Comparison of ENCODE assay signal across 20 cellular contexts in the genomic region with DNA sequence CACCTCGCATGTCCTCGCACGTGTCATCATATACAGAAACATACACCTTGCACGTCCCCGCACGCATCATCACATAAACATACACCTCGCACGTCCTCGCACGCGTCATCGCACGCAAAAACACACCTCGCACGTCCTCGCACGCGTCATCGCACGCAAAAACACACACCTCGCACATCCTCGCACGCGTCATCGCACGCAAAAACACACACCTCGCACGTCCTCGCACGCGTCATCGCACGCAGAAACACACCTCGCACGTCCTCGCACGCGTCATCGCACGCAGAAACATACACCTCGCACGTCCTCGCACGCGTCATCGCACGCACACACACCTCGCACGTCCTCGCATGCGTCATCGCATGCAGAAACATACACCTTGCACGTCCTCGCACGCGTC. TPM values are rescaled to one million over a fixed set of nuclear protein-coding genes. Genes with fewer than 3 reads are reported as not detected.
DNase-seq lines count a peak whose midpoint lies in the region; ATAC-seq, FAIRE-seq and TF ChIP-seq lines count a peak whose summit lies in the region.
"Had no signal": no experiment of that assay in that cellular context is flagged by ENCODE, and none has a peak within 500 bp of the region (broad histone marks: within the 10 kb centered on the region; RNA-seq: fewer than 3 reads in every experiment).

No MANE protein-coding gene starts in this region.

- ATAC-seq in GM12878: no peak
- ATAC-seq in esophagus mucosa: no peak
- no peak for ATAC-seq in GM21529 (IDR thresholded peaks at IDR 0.05; ENCODE audit: unreplicated experiment)
- no peak for ATAC-seq in GM21737 (IDR thresholded peaks at IDR 0.05; ENCODE audit: unreplicated experiment)
- ATAC-seq: HepG2 had no signal

- H3K27ac ChIP-seq in GM12878 (ENCODE audit: control insufficient read depth, insufficient read depth): no peak overlapping the region
- H3K27ac ChIP-seq: GM23248 had no signal

- H3K27me3 ChIP-seq in GM12878 (replicated peaks in 1 of 2; ENCODE audit: control insufficient read depth in 2 of 2, insufficient read depth in 2 of 2, low read length in 1 of 2): no peaks in the 10 kb centered on the region
- H3K27me3 ChIP-seq: BE2C had no signal

- TF ChIP-seq POLR2A in GM12892 (IDR thresholded peaks at IDR 0.05; ENCODE audit: low read depth, low read length): no peak
- no peak for TF ChIP-seq POLR2A in GM12878 (IDR thresholded peaks at IDR 0.05; ENCODE audit: low read depth, low read length)

- H3K36me3 ChIP-seq in GM12878 (ENCODE audit: control insufficient read depth in 2 of 2, insufficient read depth in 2 of 2, low read length in 1 of 2): no peaks in the 10 kb centered on the region; a peak in 1 of 4 replicates

- H3K36me3 Mint-ChIP-seq in glutamatergic neuron (ENCODE audit: unreplicated experiment) (peaks cover 22% of the 10 kb centered on the region), progenitor cell of endocrine pancreas (ENCODE audit: insufficient read depth) (peaks cover 4% of the 10 kb centered on the region), endothelial cell (ENCODE audit: low read depth, unreplicated experiment) (peaks cover 12% of the 10 kb centered on the region)

- H3K9me3 Mint-ChIP-seq in glutamatergic neuron (ENCODE audit: unreplicated experiment) (peaks cover 43% of the 10 kb centered on the region), progenitor cell of endocrine pancreas (ENCODE audit: low read depth) (peaks cover 6% of the 10 kb centered on the region), endothelial cell (ENCODE audit: unreplicated experiment) (no peaks in the 10 kb centered on the region)
- H3K9me3 Mint-ChIP-seq: CD4-positive, alpha-beta T cell had no signal

- POLR2A ChIA-PET in GM12878 (lab: Charles Lee): no interaction called here

- WGBS in GM12878 (ENCODE audit: insufficient coverage, insufficient replicate concordance, low lambda C conversion rate, missing lambda C conversion rate): 88% methylated on average over 55 of the region's 56 CpGs

- DNase-seq in GM12892 (ENCODE audit: insufficient read length) (no peak), GM12878 (ENCODE audit: low read depth, low spot score) (no peak), glutamatergic neuron (no peak), progenitor cell of endocrine pancreas (ENCODE audit: low spot score, unreplicated experiment) (no peak), endothelial cell (ENCODE audit: low spot score) (no peak)
- DNase-seq: ACHN; BE2C; C1 segment of cervical spinal cord; Caco-2; CD4-positive, alpha-beta T cell; GM23248; H7; KBM-7 had no signal

- no TSS peak for BruUV-seq in GM12878 (replicated peaks; lab: Mats Ljungman, UMichigan)

- no peak overlapping the region for H2AFZ ChIP-seq in GM12878 (ENCODE audit: control insufficient read depth, low read depth, low read length)
- H2AFZ ChIP-seq: GM23248 had no signal

- H3K27me3 Mint-ChIP-seq in glutamatergic neuron (ENCODE audit: unreplicated experiment) (peaks cover 38% of the 10 kb centered on the region), progenitor cell of endocrine pancreas (no peaks in the 10 kb centered on the region), endothelial cell (ENCODE audit: unreplicated experiment) (peaks cover 7% of the 10 kb centered on the region)
- H3K27me3 Mint-ChIP-seq: CD4-positive, alpha-beta T cell had no signal

- no peak for TF ChIP-seq EP300 in GM12878 (IDR thresholded peaks at IDR 0.05; ENCODE audit: borderline replicate concordance in 1 of 2, control insufficient read depth in 1 of 2, low read depth in 2 of 2, low read length in 2 of 2)

- H3K4me1 Mint-ChIP-seq in glutamatergic neuron (ENCODE audit: low read depth, unreplicated experiment) (peaks cover 82% of the 10 kb centered on the region), progenitor cell of endocrine pancreas (ENCODE audit: low read depth) (no peaks in the 10 kb centered on the region), endothelial cell (ENCODE audit: unreplicated experiment) (peaks cover 1% of the 10 kb centered on the region)

- SMC1A ChIA-PET in GM12878 (lab: Charles Lee; ENCODE audit: uncharacterized antibody, unreplicated experiment): no interaction called here

- RAD21 ChIA-PET in GM12878 (lab: Charles Lee; ENCODE audit: unreplicated experiment): no interaction called here

- no peaks in the 10 kb centered on the region for H3K79me2 ChIP-seq in GM12878 (ENCODE audit: control insufficient read depth, insufficient read depth, low read length)

- H3K9ac ChIP-seq in GM12878 (ENCODE audit: control insufficient read depth, insufficient read depth, low read length): no peak overlapping the region
- H3K9ac ChIP-seq: GM23248 had no signal

- H3K4me1 ChIP-seq in GM12878 (ENCODE audit: control insufficient read depth, insufficient read depth, low read length): no peaks in the 10 kb centered on the region
- H3K4me1 ChIP-seq: Caco-2 had no signal

- CTCF ChIA-PET in GM12878 (lab: Yijun Ruan, JAX): no interaction called here

- TF ChIP-seq CTCF in GM12878 (IDR thresholded peaks at IDR 0.05 in 2 of 3, conservative IDR thresholded peaks at IDR 0.05 in 1 of 3; ENCODE audit: control insufficient read depth in 2 of 3, extremely low read depth in 1 of 3, insufficient read depth in 1 of 3, low read depth in 3 of 3, low read length in 3 of 3) (no peak), glutamatergic neuron (IDR thresholded peaks at IDR 0.05; ENCODE audit: partially characterized antibody, unreplicated experiment) (no peak), progenitor cell of endocrine pancreas (IDR thresholded peaks at IDR 0.05; ENCODE audit: unreplicated experiment) (no peak), endothelial cell (IDR thresholded peaks at IDR 0.05; ENCODE audit: unreplicated experiment) (no peak)

- H3K27ac Mint-ChIP-seq in glutamatergic neuron (ENCODE audit: unreplicated experiment) (peak overlapping the region; percentile 62), progenitor cell of endocrine pancreas (peak overlapping the region; percentile 7), endothelial cell (ENCODE audit: unreplicated experiment) (no peak overlapping the region)
- H3K27ac Mint-ChIP-seq: CD4-positive, alpha-beta T cell; IgD-negative memory B cell had no signal

- in situ Hi-C loops in GM12878 (cut with MboI): no loop called here

- H3K4me2 ChIP-seq in GM12878 (ENCODE audit: control insufficient read depth, insufficient read depth): no peak overlapping the region

- H3K4me3 Mint-ChIP-seq in glutamatergic neuron (ENCODE audit: unreplicated experiment) (peak overlapping the region; percentile 67), progenitor cell of endocrine pancreas (ENCODE audit: low read depth) (no peak overlapping the region), endothelial cell (ENCODE audit: unreplicated experiment) (no peak overlapping the region)
- H3K4me3 Mint-ChIP-seq: CD4-positive, alpha-beta T cell had no signal

- intact Hi-C loops in GM12878 (cut with micrococcal nuclease; ENCODE audit: unreplicated experiment): no loop called here

- no peaks in the 10 kb centered on the region for H4K20me1 ChIP-seq in GM12878 (ENCODE audit: control insufficient read depth, insufficient read depth)

- FAIRE-seq in GM12892 (lab: Jason Lieb, UNC): peak; percentile 61
- no peak for FAIRE-seq in GM12878 (lab: Jason Lieb, UNC)
- FAIRE-seq: A204.1, G401.6, HepG2 had no signal

- H3K9me3 ChIP-seq in GM12878 (replicated peaks; ENCODE audit: control insufficient read depth, insufficient read depth, low read length): no peaks in the 10 kb centered on the region
- H3K9me3 ChIP-seq: BE2C had no signal

- TF ChIP-seq RAD21 in GM12878 (IDR thresholded peaks at IDR 0.05; ENCODE audit: insufficient read depth, low read depth, low read length): no peak

- no peak overlapping the region for H3K4me3 ChIP-seq in GM12878
- H3K4me3 ChIP-seq: GM23248 had no signal

TF ChIP-seq in GM12878, 131 proteins besides CTCF, POLR2A, EP300 and RAD21 (continues in another document):
- TF ChIP-seq, protein P1, sequence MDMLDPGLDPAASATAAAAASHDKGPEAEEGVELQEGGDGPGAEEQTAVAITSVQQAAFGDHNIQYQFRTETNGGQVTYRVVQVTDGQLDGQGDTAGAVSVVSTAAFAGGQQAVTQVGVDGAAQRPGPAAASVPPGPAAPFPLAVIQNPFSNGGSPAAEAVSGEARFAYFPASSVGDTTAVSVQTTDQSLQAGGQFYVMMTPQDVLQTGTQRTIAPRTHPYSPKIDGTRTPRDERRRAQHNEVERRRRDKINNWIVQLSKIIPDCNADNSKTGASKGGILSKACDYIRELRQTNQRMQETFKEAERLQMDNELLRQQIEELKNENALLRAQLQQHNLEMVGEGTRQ (IDR thresholded peaks at IDR 0.05; ENCODE audit: borderline replicate concordance, low read depth, low read length): no peak
- no peak for TF ChIP-seq MTA3 (IDR thresholded peaks at IDR 0.05; ENCODE audit: borderline replicate concordance, low read length)
- TF ChIP-seq BRCA1 (IDR thresholded peaks at IDR 0.05; ENCODE audit: low read depth, low read length): no peak
- no peak for TF ChIP-seq KLF5 (IDR thresholded peaks at IDR 0.05; ENCODE audit: partially characterized antibody)
- TF ChIP-seq JUNB (IDR thresholded peaks at IDR 0.05): no peak

RNA-seq across cellular contexts. Expression of a gene that starts 16.7 kb away (rescaled TPM):
- 3.8 TPM for polyA plus RNA-seq in GM12892 (2012; ENCODE audit: missing spikeins)
- 48.4 and 54.1 TPM in 2 replicates for total RNA-seq in GM12878 (2013; cell fraction: nucleolus; rRNA removed)
- total RNA-seq in GM12878 (2014; rRNA removed): 0.11 TPM in 1 of 2 replicates, not detected in the other
- total RNA-seq in GM12878 (2014; rRNA removed; fragmentation: Illumina TruSeq; extraction: Trizol): 0.13 TPM in 1 of 2 replicates, not detected in the other
- total RNA-seq in GM12878 (2021): 0.05 and 0.51 TPM in 2 replicates
- polyA plus RNA-seq in GM12878 (2011; ENCODE audit: low read depth): not detected
- polyA plus RNA-seq in GM12878 (2011; rRNA removed): 1.7 and 3.7 TPM in 2 replicates
- 2.6 and 2.9 TPM in 2 replicates for polyA plus RNA-seq in GM12878 (2011; cell fraction: cytosol; rRNA removed)
- 26.7 and 32.8 TPM in 2 replicates for polyA plus RNA-seq in GM12878 (2011; cell fraction: nucleus; rRNA removed)
- 0.48 and 0.69 TPM in 2 replicates for polyA plus RNA-seq in GM12878 (2012)
- polyA plus RNA-seq in GM12878 (2014; fragmentation: Illumina TruSeq; extraction: Trizol): 0.34 TPM in 1 of 2 replicates, not detected in the other
- polyA plus RNA-seq in GM12878 (2014; fragmentation: Nextera tagmentation; extraction: Ambion mirVana): not detected
- polyA plus RNA-seq in GM12878 (2014; rRNA removed): 0.14 and 0.19 TPM in 2 replicates
- under 1 TPM; 0.03 to 0.20 TPM for polyA plus RNA-seq in GM12878 (2016; fragmentation: Nextera tagmentation; extraction: Ambion mirVana)
- polyA minus RNA-seq in GM12878 (2011; rRNA and poly(A)+ RNA removed): 6.8 and 12.3 TPM in 2 replicates
- polyA minus RNA-seq in GM12878 (2011; cell fraction: cytosol; rRNA and poly(A)+ RNA removed): 1.8 and 2.8 TPM in 2 replicates
- polyA minus RNA-seq in GM12878 (2011; cell fraction: nucleus; rRNA and poly(A)+ RNA removed): 7.7 and 12.4 TPM in 2 replicates
- total RNA-seq in glutamatergic neuron (ENCODE audit: unreplicated experiment): 209 TPM
- total RNA-seq in progenitor cell of endocrine pancreas: 7.8 and 9.4 TPM in 2 replicates
- 1.5 TPM for total RNA-seq in esophagus mucosa
- 6.6 TPM for total RNA-seq in endothelial cell (ENCODE audit: unreplicated experiment)
- total RNA-seq: GM23248, HepG2 had no signal
- polyA plus RNA-seq: HepG2, IgD-negative memory B cell had no signal
